22 cellular contexts compared by ENCODE assay signal in the genomic region with DNA sequence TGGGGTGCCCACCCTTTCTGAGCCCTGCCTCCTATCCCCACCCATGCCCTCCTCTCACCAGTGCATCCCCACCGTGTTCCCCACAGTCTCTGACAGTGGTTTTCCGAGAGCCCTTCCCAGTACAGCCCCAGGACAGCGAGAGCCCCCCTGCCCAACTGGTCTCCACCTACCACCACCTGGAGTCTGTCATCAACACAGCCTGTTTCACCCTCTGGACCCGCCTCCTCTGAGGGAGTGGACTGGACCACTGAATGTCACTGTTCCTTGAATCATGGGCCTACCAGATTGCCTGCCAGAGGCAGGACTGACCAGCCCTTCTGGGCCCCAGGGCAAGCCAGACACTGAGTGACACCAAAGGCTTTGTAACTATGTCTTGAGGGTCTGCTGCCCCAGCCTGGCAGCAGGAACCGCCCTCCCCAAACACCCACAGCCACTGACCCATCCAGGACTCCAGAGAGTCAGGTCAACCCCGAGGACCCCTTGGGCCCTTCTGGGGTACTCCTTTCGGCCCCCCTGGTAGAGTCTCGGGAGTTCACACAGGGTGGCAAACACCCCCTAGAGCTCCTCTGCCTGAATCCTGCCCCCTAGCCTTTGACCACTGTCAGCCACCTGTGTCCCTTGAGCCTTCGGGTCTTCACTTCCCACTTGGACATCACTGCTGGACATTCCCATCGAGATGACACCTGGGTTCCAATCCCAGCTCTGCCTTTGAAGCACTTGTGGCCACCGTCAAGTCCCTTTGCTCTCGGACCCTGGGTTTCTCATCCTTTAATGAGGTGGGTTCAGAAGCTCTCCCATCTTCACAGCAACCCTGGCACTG. TPM values are rescaled to one million over a fixed set of nuclear protein-coding genes. Genes with fewer than 3 reads are reported as not detected.
DNase-seq lines count a peak whose midpoint lies in the region; ATAC-seq, FAIRE-seq and TF ChIP-seq lines count a peak whose summit lies in the region.
"Had no signal": no experiment of that assay in that cellular context is flagged by ENCODE, and none has a peak within 500 bp of the region (broad histone marks: within the 10 kb centered on the region; RNA-seq: fewer than 3 reads in every experiment).

No MANE protein-coding gene starts in this region.

- peaks cover 9% of the 10 kb centered on the region for H3K27me3 Mint-ChIP-seq in CD8-positive, alpha-beta T cell (ENCODE audit: low read depth)
- H3K27me3 Mint-ChIP-seq in astrocyte (ENCODE audit: low read depth, unreplicated experiment) (no peaks in the 10 kb centered on the region), nephron progenitor cell (ENCODE audit: low read depth, poor library complexity) (no peaks in the 10 kb centered on the region), Caco-2 (ENCODE audit: insufficient read depth, unreplicated experiment) (no peaks in the 10 kb centered on the region)

- H3K9ac ChIP-seq in astrocyte (ENCODE audit: low read length): no peak overlapping the region

- H3K27ac ChIP-seq in 22Rv1 (peak overlapping the region; percentile 98; the same call in 1 of the 2 replicates), astrocyte (ENCODE audit: low read depth, low read length) (no peak overlapping the region)
- H3K27ac ChIP-seq in CD8-positive, alpha-beta T cell (ENCODE audit: low read depth, low read length): no peak overlapping the region
- H3K27ac ChIP-seq: uterus had no signal

- no peak overlapping the region for H2AFZ ChIP-seq in astrocyte (ENCODE audit: low read depth, low read length)

- no peaks in the 10 kb centered on the region for H3K27me3 ChIP-seq in CD8-positive, alpha-beta T cell (ENCODE audit: insufficient read depth, low read length)
- H3K27me3 ChIP-seq in astrocyte (ENCODE audit: insufficient read depth, low read length) (no peaks in the 10 kb centered on the region), Caco-2 (replicated peaks; ENCODE audit: control insufficient read depth, insufficient read depth, low read length) (no peaks in the 10 kb centered on the region)
- H3K27me3 ChIP-seq: dorsolateral prefrontal cortex, uterus had no signal

- intact Hi-C loops in CD8-positive, alpha-beta T cell (cut with DNase I, micrococcal nuclease): no loop called here
- intact Hi-C loops in Caco-2 (cut with micrococcal nuclease; ENCODE audit: unreplicated experiment): loop anchor here (5.0 kb wide), 1 partner anchor 72 kb away; no protein-coding TSS in a partner anchor

- no peak overlapping the region for H3K4me2 ChIP-seq in astrocyte (ENCODE audit: low read length)

- H3K36me3 Mint-ChIP-seq in CD8-positive, alpha-beta T cell: peaks cover 63% of the 10 kb centered on the region
- H3K36me3 Mint-ChIP-seq in astrocyte (ENCODE audit: low read depth, unreplicated experiment) (peaks cover 59% of the 10 kb centered on the region), nephron progenitor cell (ENCODE audit: low read depth) (peaks cover 53% of the 10 kb centered on the region), Caco-2 (ENCODE audit: insufficient read depth, unreplicated experiment) (peaks cover 67% of the 10 kb centered on the region)

- H3K36me3 ChIP-seq in CD8-positive, alpha-beta T cell (ENCODE audit: insufficient read depth, low read length): peaks cover 28% of the 10 kb centered on the region
- peaks cover 35% of the 10 kb centered on the region for H3K36me3 ChIP-seq in astrocyte (ENCODE audit: insufficient read depth, low read length)
- no peaks in the 10 kb centered on the region; the same call in 1 of the 2 replicates for H3K36me3 ChIP-seq in Caco-2 (ENCODE audit: control insufficient read depth, insufficient read depth, low read length)
- H3K36me3 ChIP-seq: uterus had no signal

- H3K4me3 Mint-ChIP-seq in CD8-positive, alpha-beta T cell: no peak overlapping the region
- H3K4me3 Mint-ChIP-seq in astrocyte (ENCODE audit: unreplicated experiment) (peak overlapping the region; percentile 23), nephron progenitor cell (no peak overlapping the region), Caco-2 (ENCODE audit: unreplicated experiment) (no peak overlapping the region)

- no peak for TF ChIP-seq CTCF in 22Rv1 (IDR thresholded peaks at IDR 0.05)
- TF ChIP-seq CTCF in CD8-positive, alpha-beta T cell (IDR thresholded peaks at IDR 0.05): no peak
- no peak for TF ChIP-seq CTCF in astrocyte (IDR thresholded peaks at IDR 0.05; ENCODE audit: insufficient read depth, low read depth, low read length)
- TF ChIP-seq CTCF in nephron progenitor cell (IDR thresholded peaks at IDR 0.05): no peak
- no peak for TF ChIP-seq CTCF in Caco-2 (IDR thresholded peaks at IDR 0.05; ENCODE audit: insufficient read depth in 1 of 2, low read depth in 1 of 2, low read length in 1 of 2, severe bottlenecking in 1 of 2, unreplicated experiment in 1 of 2)

- no peaks in the 10 kb centered on the region for H3K9me3 Mint-ChIP-seq in CD8-positive, alpha-beta T cell
- H3K9me3 Mint-ChIP-seq in astrocyte (ENCODE audit: unreplicated experiment) (peaks cover 2% of the 10 kb centered on the region), nephron progenitor cell (peaks cover 11% of the 10 kb centered on the region), Caco-2 (ENCODE audit: unreplicated experiment) (no peaks in the 10 kb centered on the region)

- peaks cover 8% of the 10 kb centered on the region for H3K4me1 ChIP-seq in CD8-positive, alpha-beta T cell (ENCODE audit: insufficient read depth, low read length)
- H3K4me1 ChIP-seq in astrocyte (ENCODE audit: insufficient read depth, low read length) (peaks cover 23% of the 10 kb centered on the region), Caco-2 (peaks cover 11% of the 10 kb centered on the region)
- H3K4me1 ChIP-seq: uterus had no signal

- no peak for FAIRE-seq in astrocyte (lab: Jason Lieb, UNC)
- FAIRE-seq: GM12892, GM19239 had no signal

- DNase-seq in CD8-positive, alpha-beta T cell: peak in 1 of 7 experiments; percentile 46
- DNase-seq in astrocyte (ENCODE audit: low read depth) (no peak), nephron progenitor cell (no peak), NCI-H187 treated with DMSO at 0.1 percent for 48 hours (lab: John Stamatoyannopoulos, UW) (no peak), DMS114 treated with DMSO at 0.1 percent for 48 hours (lab: John Stamatoyannopoulos, UW; ENCODE audit: unreplicated experiment) (no peak), Caco-2 (no peak)
- DNase-seq: anterior cingulate cortex; central memory CD4-positive, alpha-beta T cell; DND-41; erythroblast; foreskin fibroblast; left ventricle myocardium superior; NCI-H1092 treated with DMSO at 0.1 percent for 48 hours; NCI-H2081 treated with DMSO at 0.1 percent for 48 hours; NCI-H446; SHP77 treated with DMSO at 0.1 percent for 48 hours; SW 1271 had no signal

- no TSS peak for BruUV-seq in Caco-2 (replicated peaks; lab: Mats Ljungman, UMichigan)

- ATAC-seq in CD8-positive, alpha-beta T cell: no peak
- ATAC-seq: left ventricle myocardium superior had no signal

- peaks cover 20% of the 10 kb centered on the region for H3K79me2 ChIP-seq in astrocyte (ENCODE audit: insufficient read depth, low read length)

- peak overlapping the region; percentile 41 for H3K27ac Mint-ChIP-seq in CD8-positive, alpha-beta T cell
- H3K27ac Mint-ChIP-seq in astrocyte (ENCODE audit: unreplicated experiment): peak overlapping the region; percentile 41
- H3K27ac Mint-ChIP-seq in nephron progenitor cell: peak overlapping the region; percentile 47
- H3K27ac Mint-ChIP-seq in Caco-2 (ENCODE audit: unreplicated experiment): no peak overlapping the region

- peaks cover 21% of the 10 kb centered on the region for H3K4me1 Mint-ChIP-seq in CD8-positive, alpha-beta T cell (ENCODE audit: low read depth)
- H3K4me1 Mint-ChIP-seq in astrocyte (ENCODE audit: low read depth, unreplicated experiment) (peaks cover 16% of the 10 kb centered on the region), nephron progenitor cell (peaks cover 38% of the 10 kb centered on the region), Caco-2 (ENCODE audit: low read depth, unreplicated experiment) (peaks cover 16% of the 10 kb centered on the region)

- POLR2A ChIA-PET in CD8-positive, alpha-beta T cell (lab: Charles Lee): no interaction called here
- POLR2A ChIA-PET in Caco-2 (lab: Charles Lee): no interaction called here

- H3K4me3 ChIP-seq in CD8-positive, alpha-beta T cell (ENCODE audit: low read depth, low read length): no peak overlapping the region
- H3K4me3 ChIP-seq in astrocyte (ENCODE audit: insufficient read depth, low read depth, low read length) (no peak overlapping the region), Caco-2 (ENCODE audit: low read depth, low read length) (no peak overlapping the region)
- H3K4me3 ChIP-seq: dorsolateral prefrontal cortex, uterus had no signal

- peaks cover 6% of the 10 kb centered on the region for H4K20me1 ChIP-seq in astrocyte (ENCODE audit: insufficient read depth, low read length)

- no peaks in the 10 kb centered on the region for H3K9me3 ChIP-seq in CD8-positive, alpha-beta T cell (ENCODE audit: low read length)
- H3K9me3 ChIP-seq in astrocyte (ENCODE audit: insufficient read depth, low read depth, low read length): no peaks in the 10 kb centered on the region
- no peaks in the 10 kb centered on the region for H3K9me3 ChIP-seq in Caco-2
- H3K9me3 ChIP-seq: uterus had no signal

- CTCF ChIA-PET in CD8-positive, alpha-beta T cell (lab: Charles Lee): interaction anchor here (0.5 kb wide), 1 partner anchor 172 kb away, joined by 4 read pairs; no protein-coding TSS in a partner anchor
- CTCF ChIA-PET in Caco-2 (lab: Charles Lee): no interaction called here

RNA-seq across cellular contexts. Expression of a gene that starts 3.3 kb away (rescaled TPM):
- 10 to 100 TPM in 1 of 2 experiments, 1 to 10 TPM in 1; 9.4 to 10.3 TPM for total RNA-seq in CD8-positive, alpha-beta T cell
- total RNA-seq in astrocyte (24.2 and 31.0 TPM in 2 replicates), Caco-2 (2022) (34.5 and 35.4 TPM in 2 replicates)
